ENCODE assay signal across 17 cellular contexts in genomic region chr1:81703352-81703735, GRCh38.
DNase-seq lines count a peak whose midpoint lies in the region.
"Had no signal": no experiment of that assay in that cellular context is flagged by ENCODE, and none has a peak within 500 bp of the region (broad histone marks: within the 10 kb centered on the region; RNA-seq: fewer than 3 reads in every experiment).

No MANE protein-coding gene starts in this region.

- H3K27ac ChIP-seq in mesenchymal stem cell (ENCODE audit: low read length, poor library complexity, severe bottlenecking): peak overlapping the region; percentile 95
- H3K27ac ChIP-seq: uterus had no signal

- no peak overlapping the region for H3K27ac Mint-ChIP-seq in activated CD4-positive, alpha-beta memory T cell treated with anti-CD3 and anti-CD28 coated beads, Interleukin-2, amount 10 ng/mL, durations not matched to agents 7 days and 5 days
- H3K27ac Mint-ChIP-seq: B cell; stimulated activated effector memory CD8-positive, alpha-beta T cell treated with anti-CD3 and anti-CD28 coated beads, Interleukin-12 subunit alpha, Interleukin-12 subunit beta, amount 100 ng/mL, for 72 hours had no signal

- peak overlapping the region; percentile 49 for H2BK120ac ChIP-seq in mesenchymal stem cell (ENCODE audit: low read depth, low read length)

- H3K9me3 ChIP-seq in mesenchymal stem cell (ENCODE audit: control insufficient read depth, low read length): no peaks in the 10 kb centered on the region
- H3K9me3 ChIP-seq: uterus had no signal

- no peak overlapping the region for H2AFZ ChIP-seq in mesenchymal stem cell (ENCODE audit: low read depth, low read length)

- H3K27me3 ChIP-seq in mesenchymal stem cell (ENCODE audit: control insufficient read depth in 1 of 2, insufficient read depth in 1 of 2, low read length in 2 of 2): no peaks in the 10 kb centered on the region
- H3K27me3 ChIP-seq: uterus had no signal

- no peak overlapping the region for H4K91ac ChIP-seq in mesenchymal stem cell (ENCODE audit: low read length)

- H3K23ac ChIP-seq in mesenchymal stem cell (ENCODE audit: low read length in 2 of 2): no peak overlapping the region

- peaks cover 2% of the 10 kb centered on the region for H3K4me1 ChIP-seq in mesenchymal stem cell (ENCODE audit: control insufficient read depth, insufficient read depth, low read depth, low read length)
- H3K4me1 ChIP-seq: uterus had no signal

- CTCF ChIA-PET in activated CD4-positive, alpha-beta memory T cell treated with anti-CD3 and anti-CD28 coated beads, Interleukin-2, amount 10 ng/mL, durations not matched to agents 7 days and 5 days (lab: Charles Lee): no interaction called here

- POLR2A ChIA-PET in activated CD4-positive, alpha-beta memory T cell treated with anti-CD3 and anti-CD28 coated beads, Interleukin-2, amount 10 ng/mL, durations not matched to agents 7 days and 5 days (lab: Charles Lee): no interaction called here

- H3K4ac ChIP-seq in mesenchymal stem cell (ENCODE audit: low read depth in 1 of 2, low read length in 2 of 2): peak overlapping the region; percentile 64 to 75

- peak overlapping the region; percentile 53 for H3K4me2 ChIP-seq in mesenchymal stem cell (ENCODE audit: low read length, poor library complexity, severe bottlenecking)

- no peak overlapping the region for H4K8ac ChIP-seq in mesenchymal stem cell (ENCODE audit: low read length)

- peak; percentile 30 for DNase-seq in AG20443 (ENCODE audit: low spot score)
- peak; percentile 75 for DNase-seq in NCI-H226
- DNase-seq in dedifferentiated amniotic fluid mesenchymal stem cell (ENCODE audit: extremely low spot score): peak; percentile 46
- DNase-seq in mesenchymal stem cell: peak; percentile 86
- no peak for DNase-seq in NCI-H146 treated with DMSO at 0.1 percent for 48 hours (lab: John Stamatoyannopoulos, UW; ENCODE audit: unreplicated experiment)
- DNase-seq in C1 segment of cervical spinal cord (lab: John Stamatoyannopoulos, UW): no peak
- DNase-seq in activated CD4-positive, alpha-beta memory T cell treated with anti-CD3 and anti-CD28 coated beads, Interleukin-2, amount 10 ng/mL, durations not matched to agents 7 days and 5 days: no peak
- DNase-seq in NCI-H1092 (lab: John Stamatoyannopoulos, UW): no peak
- DNase-seq: activated gamma-delta T cell treated with Interleukin-2 at 50 U/mL for 16 hours; cerebellar nuclear complex; H7; NCI-H510A treated with DMSO at 0.1 percent for 48 hours; RPMI8226; stimulated activated CD4-positive, alpha-beta T cell treated with anti-CD3 and anti-CD28 coated beads, Interleukin-4, amount 100 ng/mL, for 1 hour; uterus had no signal

- no peaks in the 10 kb centered on the region for H3K27me3 Mint-ChIP-seq in activated CD4-positive, alpha-beta memory T cell treated with anti-CD3 and anti-CD28 coated beads, Interleukin-2, amount 10 ng/mL, durations not matched to agents 7 days and 5 days
- H3K27me3 Mint-ChIP-seq: B cell had no signal

- WGBS in mesenchymal stem cell: 0% methylated on average over 1 of the region's 3 CpGs

- peaks cover 2% of the 10 kb centered on the region for H3K9me3 Mint-ChIP-seq in activated CD4-positive, alpha-beta memory T cell treated with anti-CD3 and anti-CD28 coated beads, Interleukin-2, amount 10 ng/mL, durations not matched to agents 7 days and 5 days

- H3K14ac ChIP-seq in mesenchymal stem cell (ENCODE audit: low read length in 2 of 2): no peak overlapping the region

- peak overlapping the region; percentile 70 to 89 for H3K18ac ChIP-seq in mesenchymal stem cell (ENCODE audit: low read depth in 1 of 2, low read length in 2 of 2)

- peak overlapping the region; percentile 65 for H3K9ac ChIP-seq in mesenchymal stem cell (ENCODE audit: low read length)

- no peak overlapping the region for H2BK15ac ChIP-seq in mesenchymal stem cell (ENCODE audit: low read depth, poor library complexity, severe bottlenecking)

- H3K36me3 Mint-ChIP-seq in activated CD4-positive, alpha-beta memory T cell treated with anti-CD3 and anti-CD28 coated beads, Interleukin-2, amount 10 ng/mL, durations not matched to agents 7 days and 5 days (ENCODE audit: low read depth): no peaks in the 10 kb centered on the region
- H3K36me3 Mint-ChIP-seq: stimulated activated effector memory CD8-positive, alpha-beta T cell treated with anti-CD3 and anti-CD28 coated beads, Interleukin-12 subunit alpha, Interleukin-12 subunit beta, amount 100 ng/mL, for 72 hours had no signal

- H2AK5ac ChIP-seq in mesenchymal stem cell (ENCODE audit: low read length, severe bottlenecking): no peak overlapping the region

- no peaks in the 10 kb centered on the region for H3K4me1 Mint-ChIP-seq in activated CD4-positive, alpha-beta memory T cell treated with anti-CD3 and anti-CD28 coated beads, Interleukin-2, amount 10 ng/mL, durations not matched to agents 7 days and 5 days
- H3K4me1 Mint-ChIP-seq: B cell; stimulated activated effector memory CD8-positive, alpha-beta T cell treated with anti-CD3 and anti-CD28 coated beads, Interleukin-12 subunit alpha, Interleukin-12 subunit beta, amount 100 ng/mL, for 72 hours had no signal

- no peaks in the 10 kb centered on the region for H3K79me1 ChIP-seq in mesenchymal stem cell (replicated peaks; ENCODE audit: low read length, poor library complexity, severe bottlenecking)

- H3K4me3 ChIP-seq in mesenchymal stem cell (ENCODE audit: insufficient read depth in 1 of 2, low read depth in 1 of 2, low read length in 2 of 2): peak overlapping the region in 1 of 2 experiments; percentile 46
- H3K4me3 ChIP-seq: uterus had no signal

- no peaks in the 10 kb centered on the region for H3K36me3 ChIP-seq in mesenchymal stem cell (ENCODE audit: control insufficient read depth in 1 of 2, insufficient read depth in 2 of 2, low read depth in 1 of 2, low read length in 2 of 2)
- H3K36me3 ChIP-seq: uterus had no signal

- H2BK12ac ChIP-seq in mesenchymal stem cell (ENCODE audit: low read length in 2 of 2): no peak overlapping the region

- no peak overlapping the region for H3K4me3 Mint-ChIP-seq in activated CD4-positive, alpha-beta memory T cell treated with anti-CD3 and anti-CD28 coated beads, Interleukin-2, amount 10 ng/mL, durations not matched to agents 7 days and 5 days
- H3K4me3 Mint-ChIP-seq: B cell; stimulated activated effector memory CD8-positive, alpha-beta T cell treated with anti-CD3 and anti-CD28 coated beads, Interleukin-12 subunit alpha, Interleukin-12 subunit beta, amount 100 ng/mL, for 72 hours had no signal

- no peak overlapping the region for H2BK5ac ChIP-seq in mesenchymal stem cell (ENCODE audit: low read depth, low read length, poor library complexity, severe bottlenecking)

Comparison
In these comparisons a context has a peak if more than half of its experiments do, and no peak if none do; other contexts are left out.
1. DNase-seq: peak in AG20443 (single experiment), NCI-H226 (single experiment), dedifferentiated amniotic fluid mesenchymal stem cell (single experiment) and mesenchymal stem cell (single experiment); none in NCI-H146 treated with DMSO at 0.1 percent for 48 hours (single experiment), C1 segment of cervical spinal cord (0 of 14), activated CD4-positive, alpha-beta memory T cell treated with anti-CD3 and anti-CD28 coated beads, Interleukin-2, amount 10 ng/mL, durations not matched to agents 7 days and 5 days (single experiment) and NCI-H1092 (single experiment).